23 cellular contexts compared by ENCODE assay signal in genomic region chr17:80196652-80197051, GRCh38. TPM values are rescaled to one million over a fixed set of nuclear protein-coding genes. Genes with fewer than 3 reads are reported as not detected.
"Had no signal": no experiment of that assay in that cellular context is flagged by ENCODE, and none has a peak within 500 bp of the region (broad histone marks: within the 10 kb centered on the region; RNA-seq: fewer than 3 reads in every experiment).

No MANE protein-coding gene starts in this region.

- H3K9me3 Mint-ChIP-seq: activated CD4-positive, alpha-beta memory T cell treated with anti-CD3 and anti-CD28 coated beads for 36 hours; activated T-cell treated with anti-CD3 and anti-CD28 coated beads, Interleukin-2, amount 50 U/mL, for 24 hours; activated T-helper 17 cell treated with anti-CD3 and anti-CD28 coated beads, Interleukin-2, amount 50 U/mL, for 72 hours; effector memory CD8-positive, alpha-beta T cell had no signal

- ATAC-seq: activated CD8-positive, alpha-beta T cell treated with anti-CD3 and anti-CD28 coated beads, Interleukin-2, amount 10 ng/mL, durations not matched to agents 7 days and 5 days; gastroesophageal sphincter had no signal

- H3K4me1 Mint-ChIP-seq: activated CD4-positive, alpha-beta T cell treated with anti-CD3 and anti-CD28 coated beads for 36 hours; activated CD4-positive, alpha-beta T cell treated with anti-CD3 and anti-CD28 coated beads, Interleukin-2, amount 10 ng/mL, durations not matched to agents 24 days and 14 days; activated CD8-positive, alpha-beta memory T cell treated with anti-CD3 and anti-CD28 coated beads, Interleukin-2, amount 10 ng/mL, durations not matched to agents 7 days and 5 days; activated T-helper 17 cell treated with anti-CD3 and anti-CD28 coated beads, Interleukin-2, amount 50 U/mL, for 72 hours had no signal

- FAIRE-seq: astrocyte, colon had no signal

- H3K9me3 ChIP-seq: esophagus squamous epithelium, gastroesophageal sphincter had no signal

- DNase-seq: amniotic stem cell, anterior cingulate cortex, caudate nucleus, cortex of kidney, esophagus squamous epithelium, foreskin melanocyte had no signal

- H3K27ac ChIP-seq: epithelial cell of prostate, esophagus squamous epithelium, gastroesophageal sphincter had no signal

- H3K36me3 Mint-ChIP-seq: activated CD4-positive, alpha-beta memory T cell treated with anti-CD3 and anti-CD28 coated beads for 36 hours; activated CD8-positive, alpha-beta memory T cell treated with anti-CD3 and anti-CD28 coated beads, Interleukin-2, amount 10 ng/mL, durations not matched to agents 7 days and 5 days; activated naive CD8-positive, alpha-beta T cell had no signal

- H3K27ac Mint-ChIP-seq: activated CD4-positive, alpha-beta memory T cell treated with anti-CD3 and anti-CD28 coated beads for 36 hours; activated CD4-positive, alpha-beta T cell treated with anti-CD3 and anti-CD28 coated beads for 36 hours; activated CD4-positive, alpha-beta T cell treated with anti-CD3 and anti-CD28 coated beads, Interleukin-2, amount 10 ng/mL, durations not matched to agents 24 days and 14 days; activated CD8-positive, alpha-beta memory T cell treated with anti-CD3 and anti-CD28 coated beads, Interleukin-2, amount 10 ng/mL, durations not matched to agents 7 days and 5 days; activated CD8-positive, alpha-beta T cell treated with anti-CD3 and anti-CD28 coated beads, Interleukin-2, amount 10 ng/mL, durations not matched to agents 7 days and 5 days; activated T-cell treated with anti-CD3 and anti-CD28 coated beads, Interleukin-2, amount 50 U/mL, for 24 hours had no signal

- H3K4me3 Mint-ChIP-seq: activated CD4-positive, alpha-beta memory T cell treated with anti-CD3 and anti-CD28 coated beads for 36 hours; activated CD4-positive, alpha-beta T cell treated with anti-CD3 and anti-CD28 coated beads for 36 hours; activated CD4-positive, alpha-beta T cell treated with anti-CD3 and anti-CD28 coated beads, Interleukin-2, amount 10 ng/mL, durations not matched to agents 24 days and 14 days; activated CD8-positive, alpha-beta memory T cell treated with anti-CD3 and anti-CD28 coated beads, Interleukin-2, amount 10 ng/mL, durations not matched to agents 7 days and 5 days; activated CD8-positive, alpha-beta T cell treated with anti-CD3 and anti-CD28 coated beads, Interleukin-2, amount 10 ng/mL, durations not matched to agents 7 days and 5 days; activated naive CD8-positive, alpha-beta T cell; activated T-cell treated with anti-CD3 and anti-CD28 coated beads, Interleukin-2, amount 50 U/mL, for 24 hours; activated T-helper 17 cell treated with anti-CD3 and anti-CD28 coated beads, Interleukin-2, amount 50 U/mL, for 72 hours; effector memory CD8-positive, alpha-beta T cell had no signal

- H3K4me3 ChIP-seq: esophagus squamous epithelium, gastroesophageal sphincter had no signal

- H3K36me3 ChIP-seq: gastroesophageal sphincter had no signal

RNA-seq across cellular contexts. Expression of gene CARD14, which starts 26.8 kb away (rescaled TPM):
- total RNA-seq: activated CD4-positive, alpha-beta memory T cell treated with anti-CD3 and anti-CD28 coated beads for 36 hours; activated CD4-positive, alpha-beta T cell treated with anti-CD3 and anti-CD28 coated beads for 36 hours; activated CD4-positive, alpha-beta T cell treated with anti-CD3 and anti-CD28 coated beads, Interleukin-2, amount 10 ng/mL, durations not matched to agents 24 days and 14 days; activated CD8-positive, alpha-beta memory T cell treated with anti-CD3 and anti-CD28 coated beads for 36 hours; activated CD8-positive, alpha-beta memory T cell treated with anti-CD3 and anti-CD28 coated beads, Interleukin-2, amount 10 ng/mL, durations not matched to agents 7 days and 5 days; activated CD8-positive, alpha-beta T cell treated with anti-CD3 and anti-CD28 coated beads, Interleukin-2, amount 10 ng/mL, durations not matched to agents 7 days and 5 days; activated T-helper 17 cell treated with anti-CD3 and anti-CD28 coated beads, Interleukin-2, amount 50 U/mL, for 72 hours; astrocyte; endothelial cell of umbilical vein; T-helper 1 cell treated with Interleukin-12 subunit alpha and Interleukin-12 subunit beta and Interleukin-4 antibody, amounts not matched to agents 30 ng/mL and 1 ng/mL, for 36 hours had no signal
- polyA plus RNA-seq: endothelial cell of umbilical vein, fibroblast of lung had no signal
